Comparison of ENCODE assay signal across 24 cellular contexts in the genomic region with DNA sequence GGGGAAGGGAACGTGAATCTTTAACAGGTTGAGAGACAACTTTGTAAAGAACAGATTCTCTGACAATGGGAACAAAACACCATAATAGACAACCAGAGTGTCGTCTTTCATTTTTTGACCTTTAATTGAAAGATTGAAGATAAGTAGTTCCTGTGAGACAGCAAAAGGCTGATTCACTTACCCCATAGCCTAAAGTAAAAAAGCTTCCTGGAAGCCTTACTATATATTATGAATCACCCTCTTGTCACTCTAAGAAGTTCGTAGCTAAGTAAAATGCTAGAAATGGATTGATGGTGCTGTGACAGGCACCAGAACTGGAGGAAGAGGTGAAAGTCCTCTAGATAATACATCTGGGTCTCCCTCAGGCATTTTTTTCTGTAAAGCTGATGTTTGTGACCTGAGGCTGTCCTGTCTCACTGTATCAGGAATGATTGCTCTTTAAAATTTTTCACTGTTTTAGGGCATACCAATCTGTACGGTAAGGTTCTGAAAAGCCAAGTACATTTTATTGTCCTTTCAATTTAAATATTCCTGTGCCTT.
DNase-seq lines count a peak whose midpoint lies in the region; ATAC-seq and TF ChIP-seq lines count a peak whose summit lies in the region.
"Had no signal": no experiment of that assay in that cellular context is flagged by ENCODE, and none has a peak within 500 bp of the region (broad histone marks: within the 10 kb centered on the region; RNA-seq: fewer than 3 reads in every experiment).

No MANE protein-coding gene starts in this region.

- no peaks in the 10 kb centered on the region for H3K9me2 ChIP-seq in hepatocyte (replicated peaks; ENCODE audit: insufficient read depth)

- H3K9me3 ChIP-seq in cardiac muscle cell (ENCODE audit: low read depth) (no peaks in the 10 kb centered on the region), hepatocyte (ENCODE audit: low read depth) (no peaks in the 10 kb centered on the region), tibial artery (no peaks in the 10 kb centered on the region)
- H3K9me3 ChIP-seq: BE2C, right lobe of liver had no signal

- no peak overlapping the region for H3K27ac Mint-ChIP-seq in naive thymus-derived CD8-positive, alpha-beta T cell
- H3K27ac Mint-ChIP-seq: activated CD4-positive, alpha-beta memory T cell treated with anti-CD3 and anti-CD28 coated beads for 36 hours; natural killer cell treated with Interleukin-12 subunit alpha and Interleukin-12 subunit beta and Interleukin-15 and Interleukin-18, amount 100 ng/mL, for 72 hours; stimulated activated naive CD8-positive, alpha-beta T cell treated with anti-CD3 and anti-CD28 coated beads, Interleukin-15, amount 100 ng/mL, for 72 hours; type B pancreatic cell had no signal

- H3K9me3 Mint-ChIP-seq in naive thymus-derived CD8-positive, alpha-beta T cell: peaks cover 0 to 27% (median 11%) of the 10 kb centered on the region in 9 donors

- H3K36me3 ChIP-seq in cardiac muscle cell (no peaks in the 10 kb centered on the region), hepatocyte (replicated peaks; ENCODE audit: insufficient read depth, low read depth) (no peaks in the 10 kb centered on the region), tibial artery (no peaks in the 10 kb centered on the region)
- H3K36me3 ChIP-seq: BE2C, brain microvascular endothelial cell, esophagus squamous epithelium, right lobe of liver had no signal

- no peak overlapping the region for H3K4me2 ChIP-seq in hepatocyte

- POLR2A ChIA-PET in naive thymus-derived CD8-positive, alpha-beta T cell (lab: Charles Lee): no interaction called here

- H2AFZ ChIP-seq in hepatocyte: no peak overlapping the region
- H2AFZ ChIP-seq: parathyroid adenoma had no signal

- TF ChIP-seq CTCF in cardiac muscle cell (IDR thresholded peaks at IDR 0.05; ENCODE audit: low read depth, low read length) (no peak), hepatocyte (IDR thresholded peaks at IDR 0.05; ENCODE audit: poor library complexity) (no peak), tibial artery (IDR thresholded peaks at IDR 0.05) (no peak)

- no peaks in the 10 kb centered on the region for H3K27me3 ChIP-seq in cardiac muscle cell
- H3K27me3 ChIP-seq in hepatocyte: no peaks in the 10 kb centered on the region
- H3K27me3 ChIP-seq in tibial artery: no peaks in the 10 kb centered on the region
- H3K27me3 ChIP-seq: BE2C, brain microvascular endothelial cell, esophagus squamous epithelium, right lobe of liver had no signal

- intact Hi-C loops in left ventricle myocardium superior (cut with micrococcal nuclease) (no loop called here), left colon (cut with DNase I, micrococcal nuclease) (no loop called here), tibial artery (cut with DNase I; ENCODE audit: low total_unique reads) (no loop called here)

- DNase-seq in cardiac muscle cell (ENCODE audit: low read depth in 1 of 2, low spot score in 1 of 2) (no peak), left ventricle myocardium superior (no peak), SK-N-DZ (ENCODE audit: low spot score) (peak; percentile 67), hepatocyte (ENCODE audit: low spot score) (no peak), left colon (no peak), tibial artery (no peak), NCI-H526 treated with DMSO at 0.1 percent for 48 hours (lab: John Stamatoyannopoulos, UW) (no peak)
- DNase-seq in naive thymus-derived CD8-positive, alpha-beta T cell: no peak
- DNase-seq: activated CD4-positive, alpha-beta memory T cell treated with anti-CD3 and anti-CD28 coated beads for 36 hours; activated effector memory CD4-positive, alpha-beta T cell treated with anti-CD3 and anti-CD28 coated beads, Interleukin-2, amount 50 U/mL, for 16 hours; BE2C; brain microvascular endothelial cell; effector memory CD4-positive, alpha-beta T cell; esophagus squamous epithelium; glutamatergic neuron; Karpas-422; midbrain; NCI-H187 treated with DMSO at 0.1 percent for 48 hours; right lobe of liver; RPMI8226; stimulated activated naive CD8-positive, alpha-beta T cell treated with anti-CD3 and anti-CD28 coated beads, Interleukin-15, amount 100 ng/mL, for 72 hours had no signal

- H3K4me3 ChIP-seq in cardiac muscle cell (no peak overlapping the region), hepatocyte (no peak overlapping the region), tibial artery (no peak overlapping the region)
- H3K4me3 ChIP-seq: esophagus squamous epithelium, right lobe of liver had no signal

- H3K79me2 ChIP-seq in hepatocyte: no peaks in the 10 kb centered on the region
- H3K79me2 ChIP-seq: parathyroid adenoma had no signal

- peaks cover 0 to 6% (median 0%) of the 10 kb centered on the region in 3 donors for H3K36me3 Mint-ChIP-seq in naive thymus-derived CD8-positive, alpha-beta T cell
- H3K36me3 Mint-ChIP-seq: activated CD4-positive, alpha-beta memory T cell treated with anti-CD3 and anti-CD28 coated beads for 36 hours; natural killer cell treated with Interleukin-12 subunit alpha and Interleukin-12 subunit beta and Interleukin-15 and Interleukin-18, amount 100 ng/mL, for 72 hours; type B pancreatic cell had no signal

- 34% methylated on average over 4 of the region's 4 CpGs for WGBS in hepatocyte (ENCODE audit: low lambda C conversion rate, missing lambda C conversion rate)

- H3K27me3 Mint-ChIP-seq in naive thymus-derived CD8-positive, alpha-beta T cell: peaks cover 0 to 6% (median 0%) of the 10 kb centered on the region in 5 donors
- H3K27me3 Mint-ChIP-seq: activated CD4-positive, alpha-beta memory T cell treated with anti-CD3 and anti-CD28 coated beads for 36 hours; natural killer cell treated with Interleukin-12 subunit alpha and Interleukin-12 subunit beta and Interleukin-15 and Interleukin-18, amount 100 ng/mL, for 72 hours; stimulated activated naive CD8-positive, alpha-beta T cell treated with anti-CD3 and anti-CD28 coated beads, Interleukin-15, amount 100 ng/mL, for 72 hours had no signal

- no peak for ATAC-seq in left ventricle myocardium superior
- no peak for ATAC-seq in naive thymus-derived CD8-positive, alpha-beta T cell
- no peak for ATAC-seq in left colon
- ATAC-seq: natural killer cell treated with Interleukin-12 subunit alpha and Interleukin-12 subunit beta and Interleukin-15 and Interleukin-18, amount 100 ng/mL, for 72 hours; right lobe of liver; stimulated activated naive CD8-positive, alpha-beta T cell treated with anti-CD3 and anti-CD28 coated beads, Interleukin-15, amount 100 ng/mL, for 72 hours had no signal

- H4K20me1 ChIP-seq in hepatocyte (ENCODE audit: insufficient read depth, poor library complexity, severe bottlenecking): no peaks in the 10 kb centered on the region

- H3K27ac ChIP-seq in cardiac muscle cell (peak overlapping the region; percentile 83), hepatocyte (peak overlapping the region; percentile 15), tibial artery (no peak overlapping the region)
- H3K27ac ChIP-seq: brain microvascular endothelial cell, esophagus squamous epithelium, parathyroid adenoma, right lobe of liver had no signal

- H3K4me1 ChIP-seq in cardiac muscle cell (ENCODE audit: low read depth): peaks cover 19% of the 10 kb centered on the region
- peaks cover 7% of the 10 kb centered on the region for H3K4me1 ChIP-seq in hepatocyte (ENCODE audit: insufficient read depth)
- H3K4me1 ChIP-seq in tibial artery: no peaks in the 10 kb centered on the region
- H3K4me1 ChIP-seq: BE2C, esophagus squamous epithelium, parathyroid adenoma, right lobe of liver had no signal

- H3K4me3 Mint-ChIP-seq in naive thymus-derived CD8-positive, alpha-beta T cell: no peak overlapping the region
- H3K4me3 Mint-ChIP-seq: activated CD4-positive, alpha-beta memory T cell treated with anti-CD3 and anti-CD28 coated beads for 36 hours; natural killer cell treated with Interleukin-12 subunit alpha and Interleukin-12 subunit beta and Interleukin-15 and Interleukin-18, amount 100 ng/mL, for 72 hours; stimulated activated naive CD8-positive, alpha-beta T cell treated with anti-CD3 and anti-CD28 coated beads, Interleukin-15, amount 100 ng/mL, for 72 hours; type B pancreatic cell had no signal

- H3K4me1 Mint-ChIP-seq in naive thymus-derived CD8-positive, alpha-beta T cell: no peaks in the 10 kb centered on the region
- H3K4me1 Mint-ChIP-seq: stimulated activated naive CD8-positive, alpha-beta T cell treated with anti-CD3 and anti-CD28 coated beads, Interleukin-15, amount 100 ng/mL, for 72 hours had no signal

Comparison
In these comparisons a context has a peak if more than half of its experiments do, and no peak if none do; other contexts are left out.
1. H3K27ac ChIP-seq: peak in cardiac muscle cell (single experiment) and hepatocyte (single experiment); none in tibial artery (0 of 2).